ENCODE assay signal across 12 cellular contexts in genomic region chr7:3559178-3559765, GRCh38.
DNase-seq lines count a peak whose midpoint lies in the region; ATAC-seq and TF ChIP-seq lines count a peak whose summit lies in the region.
"Had no signal": no experiment of that assay in that cellular context is flagged by ENCODE, and none has a peak within 500 bp of the region (broad histone marks: within the 10 kb centered on the region; RNA-seq: fewer than 3 reads in every experiment).

No MANE protein-coding gene starts in this region.

- in situ Hi-C loops in gastrocnemius medialis (cut with MboI; ENCODE audit: low sequenced_read_pairs in 4 of 4), result no loop called here

- ATAC-seq in gastrocnemius medialis, result peak in 1 of 2 donors; percentile 58
- ATAC-seq in GM21619 (IDR thresholded peaks at IDR 0.05; ENCODE audit: unreplicated experiment), result no peak

- TF ChIP-seq CTCF in fibroblast of pulmonary artery (IDR thresholded peaks at IDR 0.05; ENCODE audit: low read length, missing control alignments), result no peak
- no peak for TF ChIP-seq CTCF in gastrocnemius medialis (IDR thresholded peaks at IDR 0.05 in 4 of 5, conservative IDR thresholded peaks at IDR 0.05 in 1 of 5)

- no peak overlapping the region for H3K4me3 ChIP-seq in fibroblast of pulmonary artery (replicated peaks; ENCODE audit: low read depth, low read length)
- no peak overlapping the region for H3K4me3 ChIP-seq in gastrocnemius medialis
- H3K4me3 ChIP-seq: colonic mucosa, tibial nerve had no signal

- peaks cover 0 to 2% of the 10 kb centered on the region in 2 donors for H3K4me1 ChIP-seq in gastrocnemius medialis
- H3K4me1 ChIP-seq: colonic mucosa had no signal

- H3K9me3 ChIP-seq in gastrocnemius medialis, result no peaks in the 10 kb centered on the region
- H3K9me3 ChIP-seq: colonic mucosa had no signal

- peak; percentile 6 for DNase-seq in NCI-H345 (lab: John Stamatoyannopoulos, UW)
- no peak for DNase-seq in NCI-H345 treated with DMSO at 0.1 percent for 48 hours (lab: John Stamatoyannopoulos, UW; ENCODE audit: unreplicated experiment)
- peak; percentile 36 for DNase-seq in RPMI7951 (ENCODE audit: low read depth)
- peak; percentile 99 for DNase-seq in fibroblast of pulmonary artery (ENCODE audit: low read depth)
- peak; percentile 10 to 15 for DNase-seq in gastrocnemius medialis
- DNase-seq in stimulated activated CD8-positive, alpha-beta memory T cell treated with anti-CD3 and anti-CD28 coated beads, Interleukin-4, amount 100 ng/mL, for 48 hours, result no peak
- DNase-seq in DMS53 treated with DMSO at 0.1 percent for 48 hours (lab: John Stamatoyannopoulos, UW; ENCODE audit: unreplicated experiment), result no peak
- DNase-seq: colonic mucosa; H9; stimulated activated CD4-positive, alpha-beta T cell treated with anti-CD3 and anti-CD28 coated beads, Interleukin-2, amount 100 ng/mL, for 48 hours had no signal

- intact Hi-C loops in gastrocnemius medialis (cut with DNase I; ENCODE audit: low total_unique reads), result no loop called here

- no peak for TF ChIP-seq POLR2A in gastrocnemius medialis (IDR thresholded peaks at IDR 0.05)

- H3K27ac ChIP-seq in gastrocnemius medialis, result no peak overlapping the region
- H3K27ac ChIP-seq: colonic mucosa, tibial nerve had no signal

- no peaks in the 10 kb centered on the region for H3K36me3 ChIP-seq in gastrocnemius medialis
- H3K36me3 ChIP-seq: colonic mucosa, tibial nerve had no signal

- H3K27me3 ChIP-seq in gastrocnemius medialis, result no peaks in the 10 kb centered on the region
- H3K27me3 ChIP-seq: colonic mucosa, tibial nerve had no signal

Comparison
In these comparisons a context has a peak if more than half of its experiments do, and no peak if none do; other contexts are left out.
1. DNase-seq: peak in NCI-H345 (single experiment), RPMI7951 (single experiment), fibroblast of pulmonary artery (single experiment) and gastrocnemius medialis (2 of 2); none in NCI-H345 treated with DMSO at 0.1 percent for 48 hours (single experiment), stimulated activated CD8-positive, alpha-beta memory T cell treated with anti-CD3 and anti-CD28 coated beads, Interleukin-4, amount 100 ng/mL, for 48 hours (single experiment) and DMS53 treated with DMSO at 0.1 percent for 48 hours (single experiment).